In the genomic region with DNA sequence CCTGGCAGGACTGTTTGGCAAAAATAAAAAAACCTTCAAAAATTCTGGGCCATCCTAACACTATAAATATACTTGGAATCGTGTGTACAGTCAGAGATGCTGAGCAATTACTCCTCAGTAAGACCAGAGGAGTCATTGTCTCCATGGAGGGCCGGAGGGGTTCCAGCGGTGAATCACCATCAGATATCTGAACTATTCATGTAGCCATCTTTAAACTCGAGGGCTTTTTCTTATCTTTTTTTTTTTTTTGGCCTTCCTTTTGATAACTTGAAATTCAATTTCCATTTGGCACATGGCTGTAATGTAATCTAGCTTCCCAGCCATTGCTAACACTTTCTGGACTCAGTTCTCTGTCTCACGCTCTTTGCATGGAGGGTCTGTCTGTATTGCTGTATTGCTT, we compare ENCODE assay signal across 17 cellular contexts. TPM values are rescaled to one million over a fixed set of nuclear protein-coding genes. Genes with fewer than 3 reads are reported as not detected.
A peak's percentile ranks its signal among the peaks of the same experiment; 100 is the strongest.
DNase-seq lines count a peak whose midpoint lies in the region; TF ChIP-seq lines count a peak whose summit lies in the region.
"Had no signal": no experiment of that assay in that cellular context is flagged by ENCODE, and none has a peak within 500 bp of the region (broad histone marks: within the 10 kb centered on the region; RNA-seq: fewer than 3 reads in every experiment).

No MANE protein-coding gene starts in this region.

- H3K9ac ChIP-seq in mesendoderm (ENCODE audit: low read length): no peak overlapping the region
- H3K9ac ChIP-seq: BLaER1, parathyroid adenoma had no signal

- H3K27me3 ChIP-seq in brain microvascular endothelial cell (replicated peaks): no peaks in the 10 kb centered on the region
- no peaks in the 10 kb centered on the region for H3K27me3 ChIP-seq in mesendoderm (ENCODE audit: insufficient read depth, low read length, poor library complexity)
- no peaks in the 10 kb centered on the region for H3K27me3 ChIP-seq in ascending aorta
- H3K27me3 ChIP-seq: BLaER1, Peyer's patch, tibial nerve had no signal

- H3K27me3 Mint-ChIP-seq in activated T-helper 2 cell treated with anti-CD3 and anti-CD28 coated beads, Interferon-gamma antibody, Interleukin-2, Interleukin-4, amounts not matched to agents 10 μg/mL and 5 μg/mL and 100 μg/mL, durations not matched to agents 14 hours and 24 hours and 36 hours (ENCODE audit: low read depth): peaks cover 44% of the 10 kb centered on the region

- H4K5ac ChIP-seq in mesendoderm (ENCODE audit: low read length): no peak overlapping the region

- no peaks in the 10 kb centered on the region for H3K9me3 Mint-ChIP-seq in activated T-helper 2 cell treated with anti-CD3 and anti-CD28 coated beads, Interferon-gamma antibody, Interleukin-2, Interleukin-4, amounts not matched to agents 10 μg/mL and 5 μg/mL and 100 μg/mL, durations not matched to agents 14 hours and 24 hours and 36 hours
- H3K9me3 Mint-ChIP-seq: activated CD4-positive, alpha-beta memory T cell treated with anti-CD3 and anti-CD28 coated beads, Interleukin-2, amount 10 ng/mL, durations not matched to agents 7 days and 5 days had no signal

- no peak overlapping the region for H2BK120ac ChIP-seq in mesendoderm (ENCODE audit: low read depth, low read length)

- H3K4me2 ChIP-seq in mesendoderm (ENCODE audit: low read length): no peak overlapping the region
- H3K4me2 ChIP-seq: BLaER1 had no signal

- intact Hi-C loops in activated T-helper 2 cell treated with anti-CD3 and anti-CD28 coated beads, Interferon-gamma antibody, Interleukin-2, Interleukin-4, amounts not matched to agents 10 μg/mL and 5 μg/mL and 100 μg/mL, durations not matched to agents 14 hours and 24 hours and 36 hours (cut with micrococcal nuclease): no loop called here
- intact Hi-C loops in ascending aorta (cut with DNase I): loop anchor here (10.0 kb wide), 1 partner anchor 789 kb away; a partner anchor contains a TSS

- H3K79me1 ChIP-seq in mesendoderm (ENCODE audit: low read length): no peaks in the 10 kb centered on the region

- no peak overlapping the region for H3K4ac ChIP-seq in mesendoderm (ENCODE audit: low read depth, low read length)

- no peak overlapping the region for H2BK15ac ChIP-seq in mesendoderm (replicated peaks; ENCODE audit: low read depth)

- H3K4me3 ChIP-seq in AG10803 (ENCODE audit: low read length) (no peak overlapping the region), brain microvascular endothelial cell (ENCODE audit: low read depth, low read length) (no peak overlapping the region), mesendoderm (ENCODE audit: low read length) (no peak overlapping the region), ascending aorta (no peak overlapping the region)
- H3K4me3 ChIP-seq: BLaER1, Peyer's patch, tibial nerve had no signal

- no peak overlapping the region for H3K18ac ChIP-seq in mesendoderm (ENCODE audit: low read length)

- no CpG with 5 or more reads among the region's 5 CpGs for WGBS in mesendoderm (ENCODE audit: extremely low coverage, insufficient coverage, low lambda C conversion rate)

- H3K56ac ChIP-seq in mesendoderm (ENCODE audit: low read length): no peak overlapping the region

- in situ Hi-C loops in brain microvascular endothelial cell (cut with HindIII; ENCODE audit: low pct_ligation_motif_present, low sequenced_read_pairs): no loop called here

- no peak for TF ChIP-seq CTCF in AG10803 (conservative IDR thresholded peaks at IDR 0.05; ENCODE audit: low read length)
- TF ChIP-seq CTCF in brain microvascular endothelial cell (IDR thresholded peaks at IDR 0.05; ENCODE audit: low read depth, low read length, missing control alignments): no peak
- TF ChIP-seq CTCF in ascending aorta (IDR thresholded peaks at IDR 0.05): no peak

- H2BK5ac ChIP-seq in mesendoderm (ENCODE audit: low read length): no peak overlapping the region

- H3K79me2 ChIP-seq in mesendoderm (ENCODE audit: control insufficient read depth, insufficient read depth, low read length): no peaks in the 10 kb centered on the region
- H3K79me2 ChIP-seq: parathyroid adenoma had no signal

- H3K27ac ChIP-seq in brain microvascular endothelial cell (peak overlapping the region; percentile 69), mesendoderm (ENCODE audit: low read depth, low read length) (no peak overlapping the region), ascending aorta (no peak overlapping the region)
- H3K27ac ChIP-seq: BLaER1, parathyroid adenoma, Peyer's patch, tibial nerve had no signal

- H2AK5ac ChIP-seq in mesendoderm (ENCODE audit: low read length): no peak overlapping the region

- H3K4me1 ChIP-seq in mesendoderm (ENCODE audit: control insufficient read depth, low read depth, low read length) (no peaks in the 10 kb centered on the region), ascending aorta (peaks cover 9 to 31% of the 10 kb centered on the region in 2 donors)
- H3K4me1 ChIP-seq: BLaER1, parathyroid adenoma had no signal

- H3K4me1 Mint-ChIP-seq in activated T-helper 2 cell treated with anti-CD3 and anti-CD28 coated beads, Interferon-gamma antibody, Interleukin-2, Interleukin-4, amounts not matched to agents 10 μg/mL and 5 μg/mL and 100 μg/mL, durations not matched to agents 14 hours and 24 hours and 36 hours (ENCODE audit: low read depth): no peaks in the 10 kb centered on the region
- H3K4me1 Mint-ChIP-seq: activated CD4-positive, alpha-beta memory T cell treated with anti-CD3 and anti-CD28 coated beads, Interleukin-2, amount 10 ng/mL, durations not matched to agents 7 days and 5 days had no signal

- DNase-seq in AG10803 (ENCODE audit: low read depth) (peak; percentile 82), NCI-H226 (peak; percentile 96), brain microvascular endothelial cell (peak; percentile 93), iris pigment epithelial cell (ENCODE audit: low read depth) (peak; percentile 93), retina (no peak), mesendoderm (no peak), ascending aorta (ENCODE audit: low spot score in 2 of 2) (no peak)
- DNase-seq in activated T-helper 2 cell treated with anti-CD3 and anti-CD28 coated beads, Interferon-gamma antibody, Interleukin-2, Interleukin-4, amounts not matched to agents 10 μg/mL and 5 μg/mL and 100 μg/mL, durations not matched to agents 14 hours and 24 hours and 36 hours (ENCODE audit: low spot score): no peak
- DNase-seq: activated CD4-positive, alpha-beta memory T cell treated with anti-CD3 and anti-CD28 coated beads, Interleukin-2, amount 10 ng/mL, durations not matched to agents 7 days and 5 days; activated effector memory CD4-positive, alpha-beta T cell treated with Interleukin-2 at 50 U/mL for 16 hours; cerebellar nuclear complex; DMS79; NCI-H1105; Peyer's patch had no signal

- no peak overlapping the region for H4K8ac ChIP-seq in mesendoderm (ENCODE audit: low read depth, low read length)

- H3K36me3 Mint-ChIP-seq in activated T-helper 2 cell treated with anti-CD3 and anti-CD28 coated beads, Interferon-gamma antibody, Interleukin-2, Interleukin-4, amounts not matched to agents 10 μg/mL and 5 μg/mL and 100 μg/mL, durations not matched to agents 14 hours and 24 hours and 36 hours (ENCODE audit: low read depth): no peaks in the 10 kb centered on the region

- H3K23ac ChIP-seq in mesendoderm (ENCODE audit: low read length): no peak overlapping the region

- H3K9me3 ChIP-seq in ascending aorta: no peaks in the 10 kb centered on the region
- H3K9me3 ChIP-seq: BLaER1, Peyer's patch, tibial nerve had no signal

- H3K4me3 Mint-ChIP-seq in activated T-helper 2 cell treated with anti-CD3 and anti-CD28 coated beads, Interferon-gamma antibody, Interleukin-2, Interleukin-4, amounts not matched to agents 10 μg/mL and 5 μg/mL and 100 μg/mL, durations not matched to agents 14 hours and 24 hours and 36 hours (ENCODE audit: low read depth): no peak overlapping the region
- H3K4me3 Mint-ChIP-seq: activated CD4-positive, alpha-beta memory T cell treated with anti-CD3 and anti-CD28 coated beads, Interleukin-2, amount 10 ng/mL, durations not matched to agents 7 days and 5 days had no signal

- H3K27ac Mint-ChIP-seq in activated T-helper 2 cell treated with anti-CD3 and anti-CD28 coated beads, Interferon-gamma antibody, Interleukin-2, Interleukin-4, amounts not matched to agents 10 μg/mL and 5 μg/mL and 100 μg/mL, durations not matched to agents 14 hours and 24 hours and 36 hours: no peak overlapping the region
- H3K27ac Mint-ChIP-seq: activated CD4-positive, alpha-beta memory T cell treated with anti-CD3 and anti-CD28 coated beads, Interleukin-2, amount 10 ng/mL, durations not matched to agents 7 days and 5 days had no signal

- H3K36me3 ChIP-seq in brain microvascular endothelial cell (replicated peaks): no peaks in the 10 kb centered on the region
- no peaks in the 10 kb centered on the region for H3K36me3 ChIP-seq in mesendoderm (ENCODE audit: control insufficient read depth, insufficient read depth, low read length)
- H3K36me3 ChIP-seq in ascending aorta: no peaks in the 10 kb centered on the region
- H3K36me3 ChIP-seq: BLaER1, Peyer's patch, tibial nerve had no signal

RNA-seq across cellular contexts. Expression of a gene that starts 7.4 kb away (rescaled TPM):
- 45.6 TPM for polyA plus RNA-seq in mesendoderm (2013, experiment 1 of 2)
- 47.5 TPM for polyA plus RNA-seq in mesendoderm (2013, experiment 2 of 2)
- 5.3 and 5.6 TPM in 2 replicates for total RNA-seq in activated T-helper 2 cell treated with anti-CD3 and anti-CD28 coated beads, Interferon-gamma antibody, Interleukin-2, Interleukin-4, amounts not matched to agents 10 μg/mL and 5 μg/mL and 100 μg/mL, durations not matched to agents 14 hours and 24 hours and 36 hours
- total RNA-seq in ascending aorta: 175 TPM

Comparison
In these comparisons a context has a peak if more than half of its experiments do, and no peak if none do; other contexts are left out.
1. DNase-seq: peak in AG10803 (single experiment), NCI-H226 (single experiment), brain microvascular endothelial cell (single experiment) and iris pigment epithelial cell (single experiment); none in retina (single experiment), mesendoderm (single experiment), activated T-helper 2 cell treated with anti-CD3 and anti-CD28 coated beads, Interferon-gamma antibody, Interleukin-2, Interleukin-4, amounts not matched to agents 10 μg/mL and 5 μg/mL and 100 μg/mL, durations not matched to agents 14 hours and 24 hours and 36 hours (single experiment) and ascending aorta (0 of 2).
2. RNA of a gene that starts 7.4 kb away (total RNA-seq): 175 TPM in ascending aorta (single experiment); 5.3 to 5.6 TPM in activated T-helper 2 cell treated with anti-CD3 and anti-CD28 coated beads, Interferon-gamma antibody, Interleukin-2, Interleukin-4, amounts not matched to agents 10 μg/mL and 5 μg/mL and 100 μg/mL, durations not matched to agents 14 hours and 24 hours and 36 hours; every median in the first group is over 10 times any median in the second.